ENCODE assay signal across 1 cellular context in the genomic region with DNA sequence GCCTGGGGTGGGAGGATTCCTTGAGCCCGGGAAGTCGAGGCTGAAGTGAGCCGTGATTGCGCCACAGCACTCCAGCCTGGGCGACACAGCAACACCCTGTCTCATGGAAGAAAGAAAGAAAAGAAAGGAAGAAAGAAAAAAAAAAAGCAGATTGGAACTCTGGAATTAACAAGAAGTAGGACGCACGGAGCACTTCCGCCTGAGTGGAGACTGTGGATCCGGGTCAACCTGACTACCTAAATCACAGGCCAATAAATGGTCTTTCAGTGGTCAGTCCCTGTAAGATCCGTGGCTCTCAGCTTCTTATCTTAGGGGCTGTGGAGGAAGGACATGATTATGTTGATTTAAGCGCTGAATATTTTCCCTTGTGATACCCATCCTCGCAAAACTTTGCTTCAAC.
TF ChIP-seq lines count a peak whose summit lies in the region.

No MANE protein-coding gene starts in this region.

TF ChIP-seq in GM23338, 12 proteins besides CTCF, POLR2A, EP300 and RAD21 (continued from another document):
- TF ChIP-seq, protein P1, sequence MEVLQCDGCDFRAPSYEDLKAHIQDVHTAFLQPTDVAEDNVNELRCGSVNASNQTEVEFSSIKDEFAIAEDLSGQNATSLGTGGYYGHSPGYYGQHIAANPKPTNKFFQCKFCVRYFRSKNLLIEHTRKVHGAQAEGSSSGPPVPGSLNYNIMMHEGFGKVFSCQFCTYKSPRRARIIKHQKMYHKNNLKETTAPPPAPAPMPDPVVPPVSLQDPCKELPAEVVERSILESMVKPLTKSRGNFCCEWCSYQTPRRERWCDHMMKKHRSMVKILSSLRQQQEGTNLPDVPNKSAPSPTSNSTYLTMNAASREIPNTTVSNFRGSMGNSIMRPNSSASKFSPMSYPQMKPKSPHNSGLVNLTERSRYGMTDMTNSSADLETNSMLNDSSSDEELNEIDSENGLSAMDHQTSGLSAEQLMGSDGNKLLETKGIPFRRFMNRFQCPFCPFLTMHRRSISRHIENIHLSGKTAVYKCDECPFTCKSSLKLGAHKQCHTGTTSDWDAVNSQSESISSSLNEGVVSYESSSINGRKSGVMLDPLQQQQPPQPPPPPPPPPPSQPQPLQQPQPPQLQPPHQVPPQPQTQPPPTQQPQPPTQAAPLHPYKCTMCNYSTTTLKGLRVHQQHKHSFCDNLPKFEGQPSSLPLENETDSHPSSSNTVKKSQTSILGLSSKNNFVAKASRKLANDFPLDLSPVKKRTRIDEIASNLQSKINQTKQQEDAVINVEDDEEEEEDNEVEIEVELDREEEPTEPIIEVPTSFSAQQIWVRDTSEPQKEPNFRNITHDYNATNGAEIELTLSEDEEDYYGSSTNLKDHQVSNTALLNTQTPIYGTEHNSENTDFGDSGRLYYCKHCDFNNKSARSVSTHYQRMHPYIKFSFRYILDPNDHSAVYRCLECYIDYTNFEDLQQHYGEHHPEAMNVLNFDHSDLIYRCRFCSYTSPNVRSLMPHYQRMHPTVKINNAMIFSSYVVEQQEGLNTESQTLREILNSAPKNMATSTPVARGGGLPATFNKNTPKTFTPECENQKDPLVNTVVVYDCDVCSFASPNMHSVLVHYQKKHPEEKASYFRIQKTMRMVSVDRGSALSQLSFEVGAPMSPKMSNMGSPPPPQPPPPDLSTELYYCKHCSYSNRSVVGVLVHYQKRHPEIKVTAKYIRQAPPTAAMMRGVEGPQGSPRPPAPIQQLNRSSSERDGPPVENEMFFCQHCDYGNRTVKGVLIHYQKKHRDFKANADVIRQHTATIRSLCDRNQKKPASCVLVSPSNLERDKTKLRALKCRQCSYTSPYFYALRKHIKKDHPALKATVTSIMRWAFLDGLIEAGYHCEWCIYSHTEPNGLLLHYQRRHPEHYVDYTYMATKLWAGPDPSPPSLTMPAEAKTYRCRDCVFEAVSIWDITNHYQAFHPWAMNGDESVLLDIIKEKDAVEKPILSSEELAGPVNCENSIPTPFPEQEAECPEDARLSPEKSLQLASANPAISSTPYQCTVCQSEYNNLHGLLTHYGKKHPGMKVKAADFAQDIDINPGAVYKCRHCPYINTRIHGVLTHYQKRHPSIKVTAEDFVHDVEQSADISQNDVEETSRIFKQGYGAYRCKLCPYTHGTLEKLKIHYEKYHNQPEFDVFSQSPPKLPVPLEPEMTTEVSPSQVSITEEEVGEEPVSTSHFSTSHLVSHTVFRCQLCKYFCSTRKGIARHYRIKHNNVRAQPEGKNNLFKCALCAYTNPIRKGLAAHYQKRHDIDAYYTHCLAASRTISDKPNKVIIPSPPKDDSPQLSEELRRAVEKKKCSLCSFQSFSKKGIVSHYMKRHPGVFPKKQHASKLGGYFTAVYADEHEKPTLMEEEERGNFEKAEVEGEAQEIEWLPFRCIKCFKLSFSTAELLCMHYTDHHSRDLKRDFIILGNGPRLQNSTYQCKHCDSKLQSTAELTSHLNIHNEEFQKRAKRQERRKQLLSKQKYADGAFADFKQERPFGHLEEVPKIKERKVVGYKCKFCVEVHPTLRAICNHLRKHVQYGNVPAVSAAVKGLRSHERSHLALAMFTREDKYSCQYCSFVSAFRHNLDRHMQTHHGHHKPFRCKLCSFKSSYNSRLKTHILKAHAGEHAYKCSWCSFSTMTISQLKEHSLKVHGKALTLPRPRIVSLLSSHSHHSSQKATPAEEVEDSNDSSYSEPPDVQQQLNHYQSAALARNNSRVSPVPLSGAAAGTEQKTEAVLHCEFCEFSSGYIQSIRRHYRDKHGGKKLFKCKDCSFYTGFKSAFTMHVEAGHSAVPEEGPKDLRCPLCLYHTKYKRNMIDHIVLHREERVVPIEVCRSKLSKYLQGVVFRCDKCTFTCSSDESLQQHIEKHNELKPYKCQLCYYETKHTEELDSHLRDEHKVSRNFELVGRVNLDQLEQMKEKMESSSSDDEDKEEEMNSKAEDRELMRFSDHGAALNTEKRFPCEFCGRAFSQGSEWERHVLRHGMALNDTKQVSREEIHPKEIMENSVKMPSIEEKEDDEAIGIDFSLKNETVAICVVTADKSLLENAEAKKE (CRISPR knock-in tag; IDR thresholded peaks at IDR 0.05), result no peak
- TF ChIP-seq JUNB (IDR thresholded peaks at IDR 0.05; ENCODE audit: unreplicated experiment), result no peak
TF ChIP-seq in GM23338: peak in this region for 0.
